ENCODE assay signal across 17 cellular contexts in genomic region chr3:11609481-11609880, GRCh38. TPM values are rescaled to one million over a fixed set of nuclear protein-coding genes. Genes with fewer than 3 reads are reported as not detected.
DNase-seq lines count a peak whose midpoint lies in the region; ATAC-seq and TF ChIP-seq lines count a peak whose summit lies in the region.
"Had no signal": no experiment of that assay in that cellular context is flagged by ENCODE, and none has a peak within 500 bp of the region (broad histone marks: within the 10 kb centered on the region; RNA-seq: fewer than 3 reads in every experiment).

No MANE protein-coding gene starts in this region.

- peaks cover 23% of the 10 kb centered on the region for H3F3A ChIP-seq in neural progenitor cell (ENCODE audit: low read depth)

- H2AFZ ChIP-seq in neural progenitor cell (replicated peaks): no peak overlapping the region
- H2AFZ ChIP-seq: GM23248 had no signal

- no peaks in the 10 kb centered on the region for H3K9me3 Mint-ChIP-seq in CD8-positive, alpha-beta T cell
- H3K9me3 Mint-ChIP-seq in neural progenitor cell: no peaks in the 10 kb centered on the region

- no peaks in the 10 kb centered on the region for H3K4me1 ChIP-seq in CD8-positive, alpha-beta T cell (ENCODE audit: insufficient read depth, low read length)
- H3K4me1 ChIP-seq in Panc1 (ENCODE audit: control insufficient read depth, insufficient read depth, low read length) (peaks cover 91% of the 10 kb centered on the region), neural progenitor cell (peaks cover 68% of the 10 kb centered on the region), tibial nerve (peaks cover 0 to 95% (median 55%) of the 10 kb centered on the region in 4 donors)

- H3K36me3 ChIP-seq in CD8-positive, alpha-beta T cell (ENCODE audit: insufficient read depth, low read length): peaks cover 3% of the 10 kb centered on the region
- H3K36me3 ChIP-seq in Panc1 (ENCODE audit: control insufficient read depth, insufficient read depth, low read length) (no peaks in the 10 kb centered on the region), neural progenitor cell (no peaks in the 10 kb centered on the region), tibial nerve (no peaks in the 10 kb centered on the region)
- H3K36me3 ChIP-seq: esophagus muscularis mucosa had no signal

- CTCF ChIA-PET in CD8-positive, alpha-beta T cell (lab: Charles Lee): no interaction called here
- CTCF ChIA-PET in Panc1 (lab: Charles Lee): no interaction called here

- H3K4me2 ChIP-seq in neural progenitor cell: no peak overlapping the region
- H3K4me2 ChIP-seq: KMS-11 had no signal

- POLR2A ChIA-PET in CD8-positive, alpha-beta T cell (lab: Charles Lee): interaction anchor here (1.2 kb wide), 1 partner anchor 10 kb away, joined by 4 read pairs; no protein-coding TSS in a partner anchor
- POLR2A ChIA-PET in Panc1 (lab: Charles Lee): interaction anchor here (0.5 kb wide), 1 partner anchor 102 kb away, joined by 6 read pairs; no protein-coding TSS in a partner anchor

- no peak overlapping the region for H3K27ac ChIP-seq in CD8-positive, alpha-beta T cell (ENCODE audit: low read depth, low read length)
- peak overlapping the region; percentile 97 for H3K27ac ChIP-seq in Panc1 (ENCODE audit: low read length)
- peak overlapping the region; percentile 59 for H3K27ac ChIP-seq in epithelial cell of prostate
- H3K27ac ChIP-seq in neural progenitor cell: no peak overlapping the region
- H3K27ac ChIP-seq in tibial nerve: peak overlapping the region in 2 of 4 donors; percentile 80 to 82
- H3K27ac ChIP-seq: GM23248, KMS-11 had no signal

- peaks cover 28% of the 10 kb centered on the region for H3K36me3 Mint-ChIP-seq in CD8-positive, alpha-beta T cell
- peaks cover 35% of the 10 kb centered on the region for H3K36me3 Mint-ChIP-seq in neural progenitor cell

- H3K27ac Mint-ChIP-seq in CD8-positive, alpha-beta T cell: peak overlapping the region; percentile 16
- H3K27ac Mint-ChIP-seq in neural progenitor cell: peak overlapping the region; percentile 89
- H3K27ac Mint-ChIP-seq: activated CD8-positive, alpha-beta memory T cell treated with anti-CD3 and anti-CD28 coated beads, Interleukin-2, amount 10 ng/mL, durations not matched to agents 7 days and 5 days had no signal

- H3K27me3 ChIP-seq in CD8-positive, alpha-beta T cell (ENCODE audit: insufficient read depth, low read length): no peaks in the 10 kb centered on the region
- H3K27me3 ChIP-seq in Panc1 (ENCODE audit: control insufficient read depth, insufficient read depth, low read length): no peaks in the 10 kb centered on the region
- H3K27me3 ChIP-seq in neural progenitor cell: no peaks in the 10 kb centered on the region
- H3K27me3 ChIP-seq in tibial nerve: no peaks in the 10 kb centered on the region
- H3K27me3 ChIP-seq: esophagus muscularis mucosa had no signal

- no peaks in the 10 kb centered on the region for H3K27me3 Mint-ChIP-seq in CD8-positive, alpha-beta T cell (ENCODE audit: low read depth)
- H3K27me3 Mint-ChIP-seq in neural progenitor cell (ENCODE audit: insufficient read depth, low read depth): peaks cover 7% of the 10 kb centered on the region
- H3K27me3 Mint-ChIP-seq: activated CD8-positive, alpha-beta memory T cell treated with anti-CD3 and anti-CD28 coated beads, Interleukin-2, amount 10 ng/mL, durations not matched to agents 7 days and 5 days had no signal

- no TSS peak for BruUV-seq in Panc1 (replicated peaks; lab: Mats Ljungman, UMichigan)

- in situ Hi-C loops in Panc1 (cut with HindIII; ENCODE audit: low pct_unique_long_range_greater_than_20kb, low sequenced_read_pairs): no loop called here

- H3K4me1 Mint-ChIP-seq in CD8-positive, alpha-beta T cell (ENCODE audit: low read depth): peaks cover 73% of the 10 kb centered on the region
- H3K4me1 Mint-ChIP-seq in neural progenitor cell: peaks cover 91% of the 10 kb centered on the region

- DNase-seq in CD8-positive, alpha-beta T cell: no peak
- DNase-seq in Panc1 (ENCODE audit: low read depth, low spot score) (no peak), epithelial cell of prostate (ENCODE audit: low read depth, low spot score) (no peak), neural progenitor cell (ENCODE audit: low spot score) (no peak), tibial nerve (ENCODE audit: low spot score in 2 of 2) (no peak), NCI-H2107 (lab: John Stamatoyannopoulos, UW) (no peak)
- no peak for DNase-seq in activated CD4-positive, alpha-beta T cell treated with anti-CD3 and anti-CD28 coated beads for 48 hours
- no peak for DNase-seq in stimulated activated CD4-positive, alpha-beta T cell treated with anti-CD3 and anti-CD28 coated beads, Interleukin-2, amount 100 ng/mL, for 24 hours
- DNase-seq: activated CD4-positive, alpha-beta T cell treated with anti-CD3 and anti-CD28 coated beads for 1 hour; activated CD8-positive, alpha-beta memory T cell treated with anti-CD3 and anti-CD28 coated beads, Interleukin-2, amount 10 ng/mL, durations not matched to agents 7 days and 5 days; activated effector memory CD4-positive, alpha-beta T cell treated with anti-CD3 and anti-CD28 coated beads, Interleukin-2, amount 50 U/mL, for 16 hours; COR-L47; dermis blood vessel endothelial cell; GM23248; SHP77 had no signal

- TF ChIP-seq POLR2A in tibial nerve (IDR thresholded peaks at IDR 0.05): no peak

- H4K20me1 ChIP-seq in neural progenitor cell (ENCODE audit: low read depth): peaks cover 94% of the 10 kb centered on the region

- H3K4me3 ChIP-seq in CD8-positive, alpha-beta T cell (ENCODE audit: low read depth, low read length): no peak overlapping the region
- peak overlapping the region in 1 of 2 experiments; percentile 30; a peak in 1 of 4 replicates for H3K4me3 ChIP-seq in Panc1 (ENCODE audit: low read depth in 2 of 2, low read length in 2 of 2)
- H3K4me3 ChIP-seq in neural progenitor cell: no peak overlapping the region
- peak overlapping the region in 1 of 4 donors; percentile 18 for H3K4me3 ChIP-seq in tibial nerve
- H3K4me3 ChIP-seq: esophagus muscularis mucosa, GM23248 had no signal

- H3K4me3 Mint-ChIP-seq in CD8-positive, alpha-beta T cell: no peak overlapping the region
- H3K4me3 Mint-ChIP-seq in neural progenitor cell: peak overlapping the region; percentile 84
- H3K4me3 Mint-ChIP-seq: activated CD8-positive, alpha-beta memory T cell treated with anti-CD3 and anti-CD28 coated beads, Interleukin-2, amount 10 ng/mL, durations not matched to agents 7 days and 5 days had no signal

- no peak for ATAC-seq in CD8-positive, alpha-beta T cell
- no peak for ATAC-seq in Panc1
- ATAC-seq: activated CD8-positive, alpha-beta memory T cell treated with anti-CD3 and anti-CD28 coated beads, Interleukin-2, amount 10 ng/mL, durations not matched to agents 7 days and 5 days had no signal

- 68 to 71% methylated on average over 9 of the region's 9 CpGs for WGBS in tibial nerve, 2 donors

- intact Hi-C loops in CD8-positive, alpha-beta T cell (cut with DNase I, micrococcal nuclease): loop anchor here in 1 of 2 experiments (5.0 kb wide), 1 partner anchor 33 kb away; the partner anchor contains the start of gene VGLL4
- intact Hi-C loops in Panc1 (cut with micrococcal nuclease; ENCODE audit: unreplicated experiment): loop anchor here (10.0 kb wide), 1 partner anchor 55 kb away; no protein-coding TSS in a partner anchor

- no peak for TF ChIP-seq EP300 in tibial nerve (IDR thresholded peaks at IDR 0.05)

- H3K79me2 ChIP-seq in neural progenitor cell (ENCODE audit: low read depth): peaks cover 96% of the 10 kb centered on the region

- no peaks in the 10 kb centered on the region for H3K9me3 ChIP-seq in CD8-positive, alpha-beta T cell (ENCODE audit: low read length)
- H3K9me3 ChIP-seq in Panc1 (ENCODE audit: control insufficient read depth, insufficient read depth, low read depth, low read length) (no peaks in the 10 kb centered on the region), neural progenitor cell (ENCODE audit: low read depth) (no peaks in the 10 kb centered on the region), tibial nerve (no peaks in the 10 kb centered on the region)
- H3K9me3 ChIP-seq: esophagus muscularis mucosa had no signal

- TF ChIP-seq CTCF in CD8-positive, alpha-beta T cell (IDR thresholded peaks at IDR 0.05): no peak
- TF ChIP-seq CTCF in Panc1 (IDR thresholded peaks at IDR 0.05) (no peak), neural progenitor cell (IDR thresholded peaks at IDR 0.05) (no peak), tibial nerve (IDR thresholded peaks at IDR 0.05) (no peak)

- H3K9ac ChIP-seq in neural progenitor cell: no peak overlapping the region
- H3K9ac ChIP-seq: GM23248, KMS-11 had no signal

RNA-seq across cellular contexts. Expression of gene VGLL4, which starts 34.2 kb away (rescaled TPM):
- total RNA-seq in CD8-positive, alpha-beta T cell: 10 to 100 TPM; 13.8 to 14.1 TPM
- total RNA-seq in Panc1 (2021; ENCODE audit: unreplicated experiment) (66.0 TPM), neural progenitor cell (ENCODE audit: low replicate concordance) (82.6 and 111 TPM in 2 replicates), tibial nerve (100 to 1,000 TPM; 106 to 205 (median 110) TPM)
- polyA plus RNA-seq in Panc1 (2012; ENCODE audit: insufficient read length): 61.2 TPM

Comparison
In these comparisons a context has a peak if more than half of its experiments do, and no peak if none do; other contexts are left out.
1. H3K27ac ChIP-seq: peak in Panc1 (single experiment) and epithelial cell of prostate (single experiment); none in CD8-positive, alpha-beta T cell (single experiment) and neural progenitor cell (single experiment).